ENCODE assay signal across 33 cellular contexts in genomic region chr18:9634856-9635255, GRCh38.
"Had no signal": no experiment of that assay in that cellular context is flagged by ENCODE, and none has a peak within 500 bp of the region (broad histone marks: within the 10 kb centered on the region; RNA-seq: fewer than 3 reads in every experiment).

No MANE protein-coding gene starts in this region.

- H3K27ac ChIP-seq: adrenal gland, ascending aorta, brain microvascular endothelial cell, breast epithelium, cardiac muscle cell had no signal

- H3K9me3 ChIP-seq: adrenal gland, ascending aorta, breast epithelium had no signal

- H3K27me3 ChIP-seq: adrenal gland, ascending aorta, brain microvascular endothelial cell, breast epithelium, cardiac muscle cell had no signal

- H3K4me1 ChIP-seq: adrenal gland, breast epithelium had no signal

- H3K36me3 ChIP-seq: adrenal gland, ascending aorta, brain microvascular endothelial cell, breast epithelium, cardiac muscle cell had no signal

- ATAC-seq: activated naive CD4-positive, alpha-beta T cell treated with anti-CD3 and anti-CD28 coated beads, Interleukin-2, amount 50 U/mL, for 72 hours; activated naive CD8-positive, alpha-beta T cell treated with anti-CD3 and anti-CD28 coated beads, Interleukin-2, amount 50 U/mL, for 24 hours; activated T-cell treated with anti-CD3 and anti-CD28 coated beads, Interleukin-2, amount 50 U/mL, for 4 hours; activated T-cell treated with anti-CD3 and anti-CD28 coated beads, Interleukin-2, amount 50 U/mL, for 72 hours; activated T-helper 17 cell treated with anti-CD3 and anti-CD28 coated beads, Interleukin-2, amount 50 U/mL, for 72 hours had no signal

- H3K4me3 ChIP-seq: adrenal gland, ascending aorta, breast epithelium, cardiac muscle cell had no signal

- FAIRE-seq: astrocyte, bronchial epithelial cell had no signal

- DNase-seq: activated effector memory CD4-positive, alpha-beta T cell treated with anti-CD3 and anti-CD28 coated beads, Interleukin-2, amount 50 U/mL, for 16 hours; activated effector memory CD4-positive, alpha-beta T cell treated with Interleukin-2 at 50 U/mL for 16 hours; activated gamma-delta T cell; activated gamma-delta T cell treated with Interleukin-2 at 50 U/mL for 16 hours; activated naive CD4-positive, alpha-beta T cell; activated naive CD4-positive, alpha-beta T cell treated with anti-CD3 and anti-CD28 coated beads for 36 hours; activated naive CD4-positive, alpha-beta T cell treated with anti-CD3 and anti-CD28 coated beads, Interleukin-2, amount 10 ng/mL, durations not matched to agents 7 days and 5 days; activated naive CD4-positive, alpha-beta T cell treated with anti-CD3 and anti-CD28 coated beads, Interleukin-2, amount 50 U/mL, for 16 hours; activated naive CD4-positive, alpha-beta T cell treated with Interleukin-2 at 50 U/mL for 16 hours; activated naive CD8-positive, alpha-beta T cell treated with anti-CD3 and anti-CD28 coated beads for 36 hours; activated naive CD8-positive, alpha-beta T cell treated with anti-CD3 and anti-CD28 coated beads, Interleukin-2, amount 10 ng/mL, durations not matched to agents 7 days and 5 days; activated naive CD8-positive, alpha-beta T cell treated with anti-CD3 and anti-CD28 coated beads, Interleukin-2, amount 50 U/mL, for 24 hours; activated T-cell treated with anti-CD3 and anti-CD28 coated beads, Interleukin-2, amount 50 U/mL, for 1 hour; activated T-cell treated with anti-CD3 and anti-CD28 coated beads, Interleukin-2, amount 50 U/mL, for 24 hours; activated T-cell treated with anti-CD3 and anti-CD28 coated beads, Interleukin-2, amount 50 U/mL, for 4 hours; activated T-cell treated with anti-CD3 and anti-CD28 coated beads, Interleukin-2, amount 50 U/mL, for 48 hours; activated T-cell treated with anti-CD3 and anti-CD28 coated beads, Interleukin-2, amount 50 U/mL, for 72 hours; adrenal gland; amniotic stem cell; amygdala; anterior cingulate cortex; aorta; brain microvascular endothelial cell; caudate nucleus; central memory CD4-positive, alpha-beta T cell; cerebellar nuclear complex had no signal
